8 cellular contexts compared by ENCODE assay signal in the genomic region with DNA sequence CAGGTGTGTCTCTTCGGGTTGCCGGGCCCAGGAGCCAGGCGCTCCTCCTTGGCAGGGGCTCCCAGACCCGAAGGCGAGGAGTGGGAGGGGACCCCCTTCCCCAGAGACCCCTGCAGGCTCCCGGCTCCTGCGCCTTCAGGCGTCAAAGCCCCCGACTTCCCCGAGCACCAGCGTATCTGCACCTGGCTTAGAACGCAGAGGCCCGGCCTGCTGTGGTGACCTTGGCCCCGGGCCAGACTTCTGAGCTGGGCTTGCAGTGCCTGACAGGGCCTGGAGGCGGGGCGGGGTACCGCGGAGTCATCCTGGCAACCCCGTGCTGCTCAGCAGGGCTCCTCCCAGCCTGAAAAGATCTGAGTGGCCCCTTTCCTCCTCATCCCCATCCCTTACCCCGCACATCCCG. TPM values are rescaled to one million over a fixed set of nuclear protein-coding genes. Genes with fewer than 3 reads are reported as not detected.
DNase-seq lines count a peak whose midpoint lies in the region; ATAC-seq and TF ChIP-seq lines count a peak whose summit lies in the region.

No MANE protein-coding gene starts in this region.

- intact Hi-C loops in Right ventricle myocardium inferior (cut with DNase I), result no loop called here

- no peaks in the 10 kb centered on the region for H3K79me2 ChIP-seq in Karpas-422 (ENCODE audit: low read length)

- H3K4me1 ChIP-seq in right atrium auricular region (no peaks in the 10 kb centered on the region), RWPE2 (ENCODE audit: insufficient read depth, poor library complexity, severe bottlenecking) (no peaks in the 10 kb centered on the region), iPS-15b (ENCODE audit: control insufficient read depth, insufficient read depth, low read length) (peaks cover 28% of the 10 kb centered on the region), upper lobe of left lung (peaks cover 0 to 5% (median 2%) of the 10 kb centered on the region in 4 donors), Karpas-422 (ENCODE audit: low read length) (no peaks in the 10 kb centered on the region)

- H3K9me3 ChIP-seq in right atrium auricular region (no peaks in the 10 kb centered on the region), RWPE2 (ENCODE audit: severe bottlenecking) (no peaks in the 10 kb centered on the region), iPS-15b (ENCODE audit: control insufficient read depth, insufficient read depth, low read length) (no peaks in the 10 kb centered on the region), upper lobe of left lung (no peaks in the 10 kb centered on the region), Karpas-422 (ENCODE audit: low read length) (no peaks in the 10 kb centered on the region)

- H3K9ac ChIP-seq in iPS-15b (ENCODE audit: low read depth, low read length), result no peak overlapping the region
- H3K9ac ChIP-seq in Karpas-422 (ENCODE audit: low read length), result no peak overlapping the region

- peak; percentile 73 for DNase-seq in Right ventricle myocardium inferior (ENCODE audit: missing footprints)
- DNase-seq in right atrium auricular region (ENCODE audit: low spot score), result no peak
- peak; percentile 75 for DNase-seq in RWPE2 (ENCODE audit: low spot score)
- peak; percentile 54 to 83 for DNase-seq in upper lobe of left lung
- DNase-seq in Karpas-422, result no peak
- no peak for DNase-seq in germinal center (ENCODE audit: low spot score)
- no peak for DNase-seq in cerebellar cortex (ENCODE audit: low spot score)

- H2AFZ ChIP-seq in Karpas-422 (ENCODE audit: low read length), result no peak overlapping the region

- no peaks in the 10 kb centered on the region for H4K20me1 ChIP-seq in Karpas-422 (ENCODE audit: insufficient read depth, low read depth, low read length)

- no peak overlapping the region for H3K4me2 ChIP-seq in Karpas-422 (ENCODE audit: low read depth, low read length, poor library complexity, severe bottlenecking)

- WGBS in upper lobe of left lung, 2 donors, result 5 to 23% methylated on average over 8 to 21 of the region's 21 CpGs

- no peak overlapping the region for H3K4me3 ChIP-seq in right atrium auricular region
- H3K4me3 ChIP-seq in RWPE2 (ENCODE audit: severe bottlenecking), result no peak overlapping the region
- peak overlapping the region; percentile 8 for H3K4me3 ChIP-seq in iPS-15b (ENCODE audit: low read depth, low read length)
- no peak overlapping the region for H3K4me3 ChIP-seq in upper lobe of left lung
- no peak overlapping the region for H3K4me3 ChIP-seq in Karpas-422 (ENCODE audit: low read length)

- no peak for TF ChIP-seq EP300 in upper lobe of left lung (IDR thresholded peaks at IDR 0.05)

- ATAC-seq in Right ventricle myocardium inferior, result peak; percentile 57
- peak; percentile 91 for ATAC-seq in RWPE2 (ENCODE audit: low read depth)
- peak; percentile 49 to 64 for ATAC-seq in upper lobe of left lung (ENCODE audit: low FRiP score in 2 of 2)

- H3K36me3 ChIP-seq in right atrium auricular region, result no peaks in the 10 kb centered on the region
- H3K36me3 ChIP-seq in RWPE2 (ENCODE audit: low read depth), result no peaks in the 10 kb centered on the region
- H3K36me3 ChIP-seq in iPS-15b (ENCODE audit: control insufficient read depth, insufficient read depth, low read length), result no peaks in the 10 kb centered on the region
- H3K36me3 ChIP-seq in upper lobe of left lung, result no peaks in the 10 kb centered on the region
- no peaks in the 10 kb centered on the region for H3K36me3 ChIP-seq in Karpas-422 (ENCODE audit: insufficient read depth, low read length)

- no peak for TF ChIP-seq POLR2A in upper lobe of left lung (IDR thresholded peaks at IDR 0.05)

- H3K9me2 ChIP-seq in Karpas-422 (replicated peaks; ENCODE audit: insufficient read depth, low read length), result no peaks in the 10 kb centered on the region

- H3K27ac ChIP-seq in right atrium auricular region, result no peak overlapping the region
- H3K27ac ChIP-seq in RWPE2 (ENCODE audit: poor library complexity, severe bottlenecking), result no peak overlapping the region
- H3K27ac ChIP-seq in upper lobe of left lung, result no peak overlapping the region
- H3K27ac ChIP-seq in Karpas-422 (ENCODE audit: low read length), result no peak overlapping the region

- H3K27me3 ChIP-seq in right atrium auricular region (no peaks in the 10 kb centered on the region), RWPE2 (ENCODE audit: insufficient read depth, poor library complexity, severe bottlenecking) (no peaks in the 10 kb centered on the region), iPS-15b (ENCODE audit: control insufficient read depth, insufficient read depth, low read length) (peaks cover 80% of the 10 kb centered on the region), upper lobe of left lung (peaks cover 0 to 5% (median 0%) of the 10 kb centered on the region in 4 donors), Karpas-422 (ENCODE audit: low read length) (no peaks in the 10 kb centered on the region)

- TF ChIP-seq CTCF in right atrium auricular region (IDR thresholded peaks at IDR 0.05), result no peak
- TF ChIP-seq CTCF in RWPE2 (IDR thresholded peaks at IDR 0.05; ENCODE audit: poor library complexity, severe bottlenecking), result no peak
- TF ChIP-seq CTCF in upper lobe of left lung (IDR thresholded peaks at IDR 0.05), result peak in 1 of 6 experiments; percentile 12

RNA-seq across cellular contexts. Expression of a gene that starts 27.0 kb away (rescaled TPM):
- 0.38 TPM for total RNA-seq in Right ventricle myocardium inferior
- under 1 TPM in 1 of 2 donors, not detected in 1; 0.78 TPM for total RNA-seq in right atrium auricular region
- total RNA-seq in upper lobe of left lung, result 1 to 10 TPM in 2 of 6 donors, under 1 TPM in 2, not detected in 2; 0.46 to 2.5 (median 1.1) TPM
- total RNA-seq in Karpas-422 (2014; rRNA removed; shearing (Covaris generic); ENCODE audit: low replicate concordance), result 20.3 and 28.8 TPM in 2 replicates

Comparison
In these comparisons a context has a peak if more than half of its experiments do, and no peak if none do; other contexts are left out.
1. DNase-seq: peak in Right ventricle myocardium inferior (single experiment), RWPE2 (single experiment) and upper lobe of left lung (2 of 2); none in right atrium auricular region (single experiment), Karpas-422 (single experiment), germinal center (single experiment) and cerebellar cortex (single experiment).
2. Peak in every context shown above with its lines, with median percentiles within 50 percentile points of each other: ATAC-seq.